In genomic region chrX:69136546-69137331, GRCh38 we compare ENCODE assay signal across 11 cellular contexts. TPM values are rescaled to one million over a fixed set of nuclear protein-coding genes. Genes with fewer than 3 reads are reported as not detected.
DNase-seq lines count a peak whose midpoint lies in the region; ATAC-seq, FAIRE-seq and TF ChIP-seq lines count a peak whose summit lies in the region.
"Had no signal": no experiment of that assay in that cellular context is flagged by ENCODE, and none has a peak within 500 bp of the region (broad histone marks: within the 10 kb centered on the region; RNA-seq: fewer than 3 reads in every experiment).

No MANE protein-coding gene starts in this region.

- FAIRE-seq in K562 (lab: Jason Lieb, UNC): no peak
- FAIRE-seq: colon had no signal

- no peak overlapping the region for H3K4me2 ChIP-seq in K562 (ENCODE audit: insufficient read depth, low read length)

- H3K9ac ChIP-seq in K562 (ENCODE audit: insufficient read depth in 1 of 2, low read depth in 2 of 2, low read length in 2 of 2) (0 out of 4 replicates have a peak overlapping the region, but pooled peaks of 1 of the 2 experiments have one; percentile 1), iPS-15b (ENCODE audit: low read depth, low read length) (peak overlapping the region; percentile 26), rectal smooth muscle tissue (ENCODE audit: low read length) (no peak overlapping the region)

- TF ChIP-seq POLR2A in K562 (conservative IDR thresholded peaks at IDR 0.05) (no peak), erythroblast (IDR thresholded peaks at IDR 0.05; ENCODE audit: low read length) (no peak)

- DNase-seq in DMS53 (lab: John Stamatoyannopoulos, UW): peak; percentile 61
- peak in 2 of 4 experiments; percentile 15 to 27 for DNase-seq in K562 (ENCODE audit: extremely low read depth in 1 of 4, low spot score in 3 of 4)
- no peak for DNase-seq in kidney glomerular epithelial cell (lab: John Stamatoyannopoulos, UW)
- no peak for DNase-seq in erythroblast (lab: John Stamatoyannopoulos, UW)
- DNase-seq in activated CD4-positive, CD25-positive, alpha-beta regulatory T cell (lab: John Stamatoyannopoulos, UW): no peak
- DNase-seq: activated T-cell treated with anti-CD3 and anti-CD28 coated beads, Interleukin-2, amount 50 U/mL, for 72 hours; T1000 had no signal

- BruUV-seq in K562 (replicated peaks; lab: Mats Ljungman, UMichigan): no TSS peak

- 27% methylated on average over 16 of the region's 42 CpGs for WGBS in K562 (ENCODE audit: insufficient coverage, low coverage, missing lambda C conversion rate)

- H3K36me3 ChIP-seq in K562 (ENCODE audit: control insufficient read depth, insufficient read depth, low read length): no peaks in the 10 kb centered on the region
- H3K36me3 ChIP-seq in iPS-15b (ENCODE audit: control insufficient read depth, insufficient read depth, low read length): no peaks in the 10 kb centered on the region
- no peaks in the 10 kb centered on the region for H3K36me3 ChIP-seq in rectal smooth muscle tissue (ENCODE audit: control insufficient read depth, insufficient read depth, low read length)

- intact Hi-C loops in K562 (cut with micrococcal nuclease): no loop called here

- peaks cover 0 to 9% of the 10 kb centered on the region in 2 experiments; a peak in 2 of 5 replicates for H3K4me1 ChIP-seq in K562 (replicated peaks in 1 of 2; ENCODE audit: control insufficient read depth in 2 of 2, insufficient read depth in 2 of 2, low read length in 2 of 2)
- H3K4me1 ChIP-seq in iPS-15b (ENCODE audit: control insufficient read depth, insufficient read depth, low read length): peaks cover 9% of the 10 kb centered on the region
- peaks cover 2% of the 10 kb centered on the region for H3K4me1 ChIP-seq in rectal smooth muscle tissue (ENCODE audit: control insufficient read depth, insufficient read depth, low read length)

- no peaks in the 10 kb centered on the region for H3K9me1 ChIP-seq in K562 (ENCODE audit: control insufficient read depth, insufficient read depth, low read length)

- no peak for TF ChIP-seq RAD21 in K562 (CRISPR knock-in tag; conservative IDR thresholded peaks at IDR 0.05 in 1 of 2, IDR thresholded peaks at IDR 0.05 in 1 of 2)

- no peaks in the 10 kb centered on the region for H3K9me3 ChIP-seq in K562 (replicated peaks; ENCODE audit: control insufficient read depth, insufficient read depth, low read depth, low read length)
- H3K9me3 ChIP-seq in iPS-15b (ENCODE audit: control insufficient read depth, insufficient read depth, low read length): peaks cover 3% of the 10 kb centered on the region

- no peak overlapping the region for H3K27ac ChIP-seq in K562 (ENCODE audit: extremely low read depth, low read depth, low read length)
- peak overlapping the region; percentile 11 for H3K27ac ChIP-seq in rectal smooth muscle tissue (ENCODE audit: low read depth, low read length)

- H2AFZ ChIP-seq in K562 (ENCODE audit: low read depth, low read length): peak overlapping the region; percentile 31

- in situ Hi-C loops in K562 (cut with MboI): no loop called here

- TF ChIP-seq EP300 in K562 (IDR thresholded peaks at IDR 0.05; ENCODE audit: low read length): no peak

- H3K79me2 ChIP-seq in K562 (ENCODE audit: control insufficient read depth, insufficient read depth, low read length): no peaks in the 10 kb centered on the region

- TF ChIP-seq CTCF in K562 (IDR thresholded peaks at IDR 0.05 in 2 of 3, conservative IDR thresholded peaks at IDR 0.05 in 1 of 3; ENCODE audit: insufficient read depth in 2 of 3, low read depth in 1 of 3, low read length in 3 of 3): no peak

- H4K20me1 ChIP-seq in K562 (replicated peaks; ENCODE audit: control insufficient read depth, insufficient read depth, low read length): 0 out of 2 replicates have a peak, but pooled peaks cover 3% of the 10 kb centered on the region

- POLR2A ChIA-PET in K562 (lab: Yijun Ruan, JAX): interaction anchor here (0.7 kb wide), 1 partner anchor 32 kb away, joined by 3 read pairs; no protein-coding TSS in a partner anchor

- ATAC-seq in K562 (peak; percentile 52), HG03521 (IDR thresholded peaks at IDR 0.05; ENCODE audit: unreplicated experiment) (no peak)
- ATAC-seq: activated T-cell treated with anti-CD3 and anti-CD28 coated beads, Interleukin-2, amount 50 U/mL, for 72 hours had no signal

- H3K27me3 ChIP-seq in K562 (ENCODE audit: control insufficient read depth in 2 of 2, insufficient read depth in 2 of 2, low read length in 2 of 2) (peaks cover 0 to 26% of the 10 kb centered on the region in 2 experiments; a peak in 2 of 5 replicates), iPS-15b (ENCODE audit: control insufficient read depth, insufficient read depth, low read length) (no peaks in the 10 kb centered on the region), rectal smooth muscle tissue (ENCODE audit: control insufficient read depth, insufficient read depth, low read length) (peaks cover 5% of the 10 kb centered on the region)

- CTCF ChIA-PET in K562 (lab: Yijun Ruan, JAX; ENCODE audit: low intra/inter-chr PET ratio): no interaction called here

- H3K4me3 ChIP-seq in K562 (no peak overlapping the region), iPS-15b (ENCODE audit: low read depth, low read length) (no peak overlapping the region), rectal smooth muscle tissue (ENCODE audit: low read length) (no peak overlapping the region)

TF ChIP-seq in K562, 482 proteins besides CTCF, POLR2A, EP300 and RAD21 (continues in another document):
- TF ChIP-seq RBM17 (IDR thresholded peaks at IDR 0.05; ENCODE audit: borderline replicate concordance, low read depth, low read length) (no peak), ARHGAP35 (IDR thresholded peaks at IDR 0.05; ENCODE audit: partially characterized antibody) (no peak), ZNF79 (CRISPR knock-in tag; IDR thresholded peaks at IDR 0.05; ENCODE audit: low read depth) (no peak), PRPF4 (IDR thresholded peaks at IDR 0.05; ENCODE audit: insufficient read depth, low read depth, low read length, poor library complexity, severe bottlenecking) (no peak), FOSL1 (tag; conservative IDR thresholded peaks at IDR 0.05) (no peak), SOX6 (IDR thresholded peaks at IDR 0.05) (no peak), SLC30A9 (CRISPR knock-in tag; IDR thresholded peaks at IDR 0.05) (no peak), SPI1 (IDR thresholded peaks at IDR 0.05; ENCODE audit: borderline replicate concordance, low read depth, low read length) (no peak), CTBP1 (IDR thresholded peaks at IDR 0.05; ENCODE audit: borderline replicate concordance) (no peak), ZNF197 (CRISPR knock-in tag; IDR thresholded peaks at IDR 0.05; ENCODE audit: low read depth) (no peak), ZNF511 (CRISPR knock-in tag; IDR thresholded peaks at IDR 0.05) (no peak), ZBED1 (IDR thresholded peaks at IDR 0.05) (no peak), ZNF57 (CRISPR knock-in tag; IDR thresholded peaks at IDR 0.05) (no peak)
- TF ChIP-seq, protein P1, sequence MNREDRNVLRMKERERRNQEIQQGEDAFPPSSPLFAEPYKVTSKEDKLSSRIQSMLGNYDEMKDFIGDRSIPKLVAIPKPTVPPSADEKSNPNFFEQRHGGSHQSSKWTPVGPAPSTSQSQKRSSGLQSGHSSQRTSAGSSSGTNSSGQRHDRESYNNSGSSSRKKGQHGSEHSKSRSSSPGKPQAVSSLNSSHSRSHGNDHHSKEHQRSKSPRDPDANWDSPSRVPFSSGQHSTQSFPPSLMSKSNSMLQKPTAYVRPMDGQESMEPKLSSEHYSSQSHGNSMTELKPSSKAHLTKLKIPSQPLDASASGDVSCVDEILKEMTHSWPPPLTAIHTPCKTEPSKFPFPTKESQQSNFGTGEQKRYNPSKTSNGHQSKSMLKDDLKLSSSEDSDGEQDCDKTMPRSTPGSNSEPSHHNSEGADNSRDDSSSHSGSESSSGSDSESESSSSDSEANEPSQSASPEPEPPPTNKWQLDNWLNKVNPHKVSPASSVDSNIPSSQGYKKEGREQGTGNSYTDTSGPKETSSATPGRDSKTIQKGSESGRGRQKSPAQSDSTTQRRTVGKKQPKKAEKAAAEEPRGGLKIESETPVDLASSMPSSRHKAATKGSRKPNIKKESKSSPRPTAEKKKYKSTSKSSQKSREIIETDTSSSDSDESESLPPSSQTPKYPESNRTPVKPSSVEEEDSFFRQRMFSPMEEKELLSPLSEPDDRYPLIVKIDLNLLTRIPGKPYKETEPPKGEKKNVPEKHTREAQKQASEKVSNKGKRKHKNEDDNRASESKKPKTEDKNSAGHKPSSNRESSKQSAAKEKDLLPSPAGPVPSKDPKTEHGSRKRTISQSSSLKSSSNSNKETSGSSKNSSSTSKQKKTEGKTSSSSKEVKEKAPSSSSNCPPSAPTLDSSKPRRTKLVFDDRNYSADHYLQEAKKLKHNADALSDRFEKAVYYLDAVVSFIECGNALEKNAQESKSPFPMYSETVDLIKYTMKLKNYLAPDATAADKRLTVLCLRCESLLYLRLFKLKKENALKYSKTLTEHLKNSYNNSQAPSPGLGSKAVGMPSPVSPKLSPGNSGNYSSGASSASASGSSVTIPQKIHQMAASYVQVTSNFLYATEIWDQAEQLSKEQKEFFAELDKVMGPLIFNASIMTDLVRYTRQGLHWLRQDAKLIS (CRISPR knock-in tag; IDR thresholded peaks at IDR 0.05): no peak

RNA-seq across cellular contexts. Expression of gene PJA1, which starts 28.5 kb away (rescaled TPM):
- total RNA-seq in K562 (2011; cell fraction: chromatin; rRNA removed; ENCODE audit: low replicate concordance): 1.6 and 4.7 TPM in 2 replicates
- total RNA-seq in K562 (2011; cell fraction: nucleolus; rRNA removed): 0.92 and 1.3 TPM in 2 replicates
- 2.5 and 2.9 TPM in 2 replicates for total RNA-seq in K562 (2011; cell fraction: nucleoplasm; rRNA removed)
- total RNA-seq in K562 (2014; rRNA removed): 3.9 and 4.3 TPM in 2 replicates
- total RNA-seq in K562 (2014; rRNA removed; fragmentation: Illumina TruSeq; extraction: Trizol): 5.7 and 6.0 TPM in 2 replicates
- 4.0 TPM in 2 replicates for total RNA-seq in K562 (2015; rRNA removed; fragmentation: Illumina TruSeq; extraction: Trizol)
- total RNA-seq in K562 (2021): 4.0 and 4.1 TPM in 2 replicates
- polyA plus RNA-seq in K562 (2011; rRNA removed): 2.8 and 3.3 TPM in 2 replicates
- 2.9 and 4.0 TPM in 2 replicates for polyA plus RNA-seq in K562 (2011; cell fraction: cytosol; rRNA removed)
- 2.5 TPM in 2 replicates for polyA plus RNA-seq in K562 (2011; cell fraction: nucleus; rRNA removed)
- polyA plus RNA-seq in K562 (2012): 5.0 and 6.4 TPM in 2 replicates
- polyA plus RNA-seq in K562 (2014; fragmentation: Illumina TruSeq; extraction: Trizol): 4.7 and 6.0 TPM in 2 replicates
- polyA plus RNA-seq in K562 (2014; fragmentation: Nextera tagmentation; extraction: Ambion mirVana): 1 to 10 TPM; 1.6 to 1.8 TPM
- polyA plus RNA-seq in K562 (2014; rRNA removed): 3.2 and 3.6 TPM in 2 replicates
- polyA minus RNA-seq in K562 (2011; rRNA and poly(A)+ RNA removed): 5.7 and 6.4 TPM in 2 replicates
- 1.8 and 2.1 TPM in 2 replicates for polyA minus RNA-seq in K562 (2011; cell fraction: cytosol; rRNA and poly(A)+ RNA removed)
- 0.81 and 0.89 TPM in 2 replicates for polyA minus RNA-seq in K562 (2011; cell fraction: nucleus; rRNA and poly(A)+ RNA removed)
